In the genomic region with DNA sequence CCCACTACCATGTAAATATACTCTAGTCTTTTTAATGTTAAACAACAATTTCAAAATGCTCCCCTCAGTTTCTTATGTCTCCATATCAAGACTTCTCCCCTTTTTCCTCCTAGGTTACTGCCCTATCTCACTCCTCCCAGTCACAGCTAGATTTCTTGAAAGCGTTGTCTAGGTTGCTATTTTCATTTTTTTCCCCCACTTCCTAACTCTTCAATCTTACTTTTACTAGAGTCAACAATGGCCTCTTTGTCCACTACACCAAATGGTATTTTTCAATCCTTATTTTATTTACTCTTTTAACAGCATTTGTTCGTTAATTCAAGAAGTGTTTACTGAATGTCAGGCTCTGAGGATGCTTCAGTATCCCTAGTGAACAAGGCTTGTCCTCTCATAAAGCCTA, we compare ENCODE assay signal across 35 cellular contexts.
"Had no signal": no experiment of that assay in that cellular context is flagged by ENCODE, and none has a peak within 500 bp of the region (broad histone marks: within the 10 kb centered on the region; RNA-seq: fewer than 3 reads in every experiment).

No MANE protein-coding gene starts in this region.

- DNase-seq: Karpas-422, Kasumi-1, MG63, MM.1S, MV-4-11, NCI-H1048, NCI-H1092, NCI-H1092 treated with DMSO at 0.1 percent for 48 hours, NCI-H1105, NCI-H1105 treated with DMSO at 0.1 percent for 48 hours, NCI-H1417, NCI-H1417 treated with DMSO at 0.1 percent for 48 hours, NCI-H1436, NCI-H1436 treated with DMSO at 0.1 percent for 48 hours, NCI-H146, NCI-H1694, NCI-H1694 treated with DMSO at 0.1 percent for 48 hours, NCI-H187, NCI-H187 treated with DMSO at 0.1 percent for 48 hours, NCI-H1930, NCI-H2029 treated with DMSO at 0.1 percent for 48 hours, NCI-H2081, NCI-H2081 treated with DMSO at 0.1 percent for 48 hours, NCI-H2107, NCI-H2171, NCI-H2171 treated with DMSO at 0.1 percent for 48 hours, NCI-H2227 treated with DMSO at 0.1 percent for 48 hours, NCI-H226, NCI-H345, NCI-H446, NCI-H446 treated with DMSO at 0.1 percent for 48 hours, NCI-H510A, NCI-H510A treated with DMSO at 0.1 percent for 48 hours, NCI-H524, NCI-H524 treated with DMSO at 0.1 percent for 48 hours had no signal
